18 cellular contexts compared by ENCODE assay signal in the genomic region with DNA sequence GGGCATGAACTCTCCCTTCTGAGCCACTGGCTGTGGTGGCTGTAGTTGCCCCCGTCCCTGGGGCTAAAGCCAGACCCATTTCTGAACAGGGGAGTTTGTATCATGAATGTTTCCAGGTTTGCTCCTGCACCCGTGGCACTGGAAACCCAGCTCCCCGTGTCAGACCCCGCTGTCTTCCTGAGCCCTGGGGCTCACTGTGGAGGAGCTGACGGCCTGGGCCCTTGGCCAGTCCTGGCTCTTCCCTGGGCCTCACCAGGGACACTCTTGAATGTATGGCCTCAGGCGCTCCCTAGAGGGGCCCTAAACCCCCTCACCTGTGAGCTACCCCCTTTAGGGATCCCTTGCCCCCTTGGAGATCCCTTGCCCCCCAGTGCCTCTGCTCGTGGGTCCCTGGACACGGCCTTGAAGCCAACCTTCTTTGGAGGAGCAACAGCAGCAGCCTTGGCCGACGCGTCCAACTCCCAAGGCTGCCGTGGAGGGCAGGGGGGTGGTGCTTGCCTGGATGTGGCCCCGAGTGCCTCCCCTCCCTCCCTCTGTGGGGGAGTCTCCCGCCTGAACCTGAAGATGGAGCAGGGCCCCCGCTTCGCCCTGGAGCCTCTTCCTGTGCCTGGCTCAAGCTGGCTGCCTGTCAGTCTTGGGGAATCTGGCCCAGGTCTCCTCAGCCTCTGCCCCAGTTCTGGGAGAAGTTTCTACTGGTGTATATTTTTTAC. TPM values are rescaled to one million over a fixed set of nuclear protein-coding genes. Genes with fewer than 3 reads are reported as not detected.
DNase-seq lines count a peak whose midpoint lies in the region; ATAC-seq, FAIRE-seq and TF ChIP-seq lines count a peak whose summit lies in the region.
"Had no signal": no experiment of that assay in that cellular context is flagged by ENCODE, and none has a peak within 500 bp of the region (broad histone marks: within the 10 kb centered on the region; RNA-seq: fewer than 3 reads in every experiment).

No MANE protein-coding gene starts in this region.

- TF ChIP-seq CTCF in HepG2 (CRISPR knock-in tag; IDR thresholded peaks at IDR 0.05) (no peak), right lobe of liver (IDR thresholded peaks at IDR 0.05) (no peak), fibroblast of pulmonary artery (IDR thresholded peaks at IDR 0.05; ENCODE audit: low read length, missing control alignments) (no peak)

- no peak overlapping the region for H3K4me3 ChIP-seq in HepG2 (replicated peaks in 1 of 3; ENCODE audit: insufficient read depth in 1 of 3, low read depth in 2 of 3, low read length in 3 of 3)
- no peak overlapping the region for H3K4me3 ChIP-seq in right lobe of liver
- H3K4me3 ChIP-seq in fibroblast of pulmonary artery (replicated peaks; ENCODE audit: low read depth, low read length): no peak overlapping the region
- no peak overlapping the region for H3K4me3 ChIP-seq in rectal smooth muscle tissue (ENCODE audit: low read length)
- H3K4me3 ChIP-seq: prostate gland had no signal

- H3K27ac ChIP-seq in HepG2 (ENCODE audit: extremely low read length, insufficient read depth, low read length): no peak overlapping the region
- no peak overlapping the region for H3K27ac ChIP-seq in right lobe of liver
- H3K27ac ChIP-seq in rectal smooth muscle tissue (ENCODE audit: low read depth, low read length): peak overlapping the region; percentile 47
- H3K27ac ChIP-seq: prostate gland had no signal

- H2AFZ ChIP-seq in HepG2 (ENCODE audit: low read length): no peak overlapping the region

- H3K9ac ChIP-seq in HepG2 (ENCODE audit: insufficient read depth, low read depth, low read length): no peak overlapping the region
- no peak overlapping the region for H3K9ac ChIP-seq in rectal smooth muscle tissue (ENCODE audit: low read length)

- no peaks in the 10 kb centered on the region for H3K27me3 Mint-ChIP-seq in T-helper 17 cell
- H3K27me3 Mint-ChIP-seq: activated naive CD8-positive, alpha-beta T cell treated with anti-CD3 and anti-CD28 coated beads, Interleukin-2, amount 50 U/mL, for 24 hours; IgD-negative memory B cell; T-cell had no signal

- H3K4me1 ChIP-seq in HepG2 (ENCODE audit: insufficient read depth, low read length) (peaks cover 3% of the 10 kb centered on the region), right lobe of liver (peaks cover 0 to 10% (median 4%) of the 10 kb centered on the region in 4 donors), rectal smooth muscle tissue (ENCODE audit: control insufficient read depth, insufficient read depth, low read length) (peaks cover 5% of the 10 kb centered on the region)
- H3K4me1 ChIP-seq: prostate gland had no signal

- H3K36me3 Mint-ChIP-seq in T-helper 17 cell (ENCODE audit: low read depth): no peaks in the 10 kb centered on the region

- 89% methylated on average over 13 of the region's 16 CpGs for WGBS in HepG2 (ENCODE audit: low lambda C conversion rate)
- 73% methylated on average over 6 of the region's 16 CpGs for WGBS in right lobe of liver (ENCODE audit: insufficient coverage, low coverage, low lambda C conversion rate, missing lambda C conversion rate)

- no peak for DNase-seq in HepG2 (ENCODE audit: low spot score)
- no peak for DNase-seq in right lobe of liver
- peak; percentile 20 for DNase-seq in fibroblast of pulmonary artery (ENCODE audit: low read depth)
- DNase-seq in T-helper 17 cell: no peak
- DNase-seq in stimulated activated naive CD4-positive, alpha-beta T cell treated with Interleukin-2 at 50 U/mL for 16 hours (lab: John Stamatoyannopoulos, UW): no peak
- no peak for DNase-seq in GM12891 (ENCODE audit: insufficient read length, low spot score)
- no peak for DNase-seq in HTR-8/SVneo (ENCODE audit: insufficient read length, low spot score)
- DNase-seq: activated CD8-positive, alpha-beta memory T cell treated with anti-CD3 and anti-CD28 coated beads, Interleukin-2, amount 50 U/mL, for 4 hours; activated naive CD8-positive, alpha-beta T cell treated with anti-CD3 and anti-CD28 coated beads, Interleukin-2, amount 50 U/mL, for 24 hours; GF-D8; NCI-H1105 treated with DMSO at 0.1 percent for 48 hours; NCI-H446 treated with DMSO at 0.1 percent for 48 hours; OCI-M1; stimulated activated CD4-positive, alpha-beta T cell treated with anti-CD3 and anti-CD28 coated beads, Interleukin-4, amount 100 ng/mL, for 1 hour; T-cell had no signal

- CTCF ChIA-PET in HepG2 (lab: Yijun Ruan, JAX; ENCODE audit: low intra/inter-chr PET ratio, low total read pairs): no interaction called here

- no peaks in the 10 kb centered on the region for H3K79me2 ChIP-seq in HepG2 (ENCODE audit: insufficient read depth, low read length)

- TF ChIP-seq POLR2A in HepG2 (IDR thresholded peaks at IDR 0.05; ENCODE audit: insufficient read depth in 1 of 2, low read depth in 2 of 2, low read length in 2 of 2) (peak in 1 of 2 experiments; percentile 32; a peak in 1 of 4 replicates), right lobe of liver (IDR thresholded peaks at IDR 0.05) (no peak), GM12891 (IDR thresholded peaks at IDR 0.05; ENCODE audit: low read depth, low read length) (no peak)

- H3K9me3 ChIP-seq in HepG2 (ENCODE audit: low read length) (no peaks in the 10 kb centered on the region), right lobe of liver (no peaks in the 10 kb centered on the region), T-helper 17 cell (ENCODE audit: control insufficient read depth, low read length, poor library complexity, severe bottlenecking) (no peaks in the 10 kb centered on the region)
- H3K9me3 ChIP-seq: prostate gland had no signal

- FAIRE-seq in HepG2 (lab: Jason Lieb, UNC) (no peak), GM12891 (lab: Jason Lieb, UNC) (no peak), HTR-8/SVneo (lab: Jason Lieb, UNC) (no peak)

- no peaks in the 10 kb centered on the region for H3K27me3 ChIP-seq in HepG2 (ENCODE audit: control insufficient read depth in 1 of 2, insufficient read depth in 2 of 2, low read length in 2 of 2)
- no peaks in the 10 kb centered on the region for H3K27me3 ChIP-seq in right lobe of liver
- no peaks in the 10 kb centered on the region for H3K27me3 ChIP-seq in rectal smooth muscle tissue (ENCODE audit: control insufficient read depth, insufficient read depth, low read length)

- H3K4me3 Mint-ChIP-seq in T-helper 17 cell: no peak overlapping the region
- H3K4me3 Mint-ChIP-seq: activated naive CD8-positive, alpha-beta T cell treated with anti-CD3 and anti-CD28 coated beads, Interleukin-2, amount 50 U/mL, for 24 hours; IgD-negative memory B cell; T-cell had no signal

- BruUV-seq in HepG2 (replicated peaks; lab: Mats Ljungman, UMichigan): TSS peak; percentile 52

- in situ Hi-C loops in HepG2 (cut with HindIII; ENCODE audit: extremely low pct_ligation_motif_present, low pct_unique_long_range_greater_than_20kb): no loop called here

- no peak overlapping the region for H3K4me2 ChIP-seq in HepG2 (ENCODE audit: low read depth, low read length)

- H3K27ac Mint-ChIP-seq in T-helper 17 cell: no peak overlapping the region
- H3K27ac Mint-ChIP-seq: activated naive CD8-positive, alpha-beta T cell treated with anti-CD3 and anti-CD28 coated beads, Interleukin-2, amount 50 U/mL, for 24 hours; IgD-negative memory B cell; T-cell had no signal

- H3K36me3 ChIP-seq in HepG2 (replicated peaks in 1 of 2; ENCODE audit: control insufficient read depth in 1 of 2, insufficient read depth in 2 of 2, low read length in 2 of 2) (peaks cover 34 to 46% of the 10 kb centered on the region in 2 experiments; a peak in 4 of 5 replicates), right lobe of liver (peaks cover 0 to 18% (median 5%) of the 10 kb centered on the region in 4 donors), rectal smooth muscle tissue (ENCODE audit: control insufficient read depth, insufficient read depth, low read length) (peaks cover 40% of the 10 kb centered on the region)

- POLR2A ChIA-PET in HepG2 (lab: Yijun Ruan, JAX): interaction anchor here (1.0 kb wide), 1 partner anchor 40 kb away, joined by 3 read pairs; no protein-coding TSS in a partner anchor

- TF ChIP-seq RAD21 in HepG2 (CRISPR knock-in tag; IDR thresholded peaks at IDR 0.05): no peak

- ATAC-seq in HepG2: no peak
- no peak for ATAC-seq in right lobe of liver
- no peak for ATAC-seq in T-helper 17 cell
- ATAC-seq: activated naive CD8-positive, alpha-beta T cell treated with anti-CD3 and anti-CD28 coated beads, Interleukin-2, amount 50 U/mL, for 24 hours; T-cell had no signal

- no peaks in the 10 kb centered on the region for H4K20me1 ChIP-seq in HepG2 (ENCODE audit: insufficient read depth, low read length)

- intact Hi-C loops in HepG2 (cut with micrococcal nuclease; ENCODE audit: unreplicated experiment) (no loop called here), right lobe of liver (cut with DNase I) (loop anchor here in 1 of 2 donors (10.0 kb wide), 1 partner anchor 65 kb away; no protein-coding TSS in a partner anchor)

- no peak for TF ChIP-seq EP300 in HepG2 (IDR thresholded peaks at IDR 0.05; ENCODE audit: low read depth in 2 of 2, low read length in 2 of 2)
- no peak for TF ChIP-seq EP300 in HepG2 (CRISPR knock-in tag; IDR thresholded peaks at IDR 0.05; ENCODE audit: borderline replicate concordance)

- H3K4me1 Mint-ChIP-seq in T-helper 17 cell: no peaks in the 10 kb centered on the region
- H3K4me1 Mint-ChIP-seq: activated naive CD8-positive, alpha-beta T cell treated with anti-CD3 and anti-CD28 coated beads, Interleukin-2, amount 50 U/mL, for 24 hours; IgD-negative memory B cell had no signal

RNA-seq across cellular contexts. Expression of a gene that starts 15.9 kb away (rescaled TPM):
- 5.2 and 10.6 TPM in 2 replicates for total RNA-seq in HepG2 (2016; rRNA removed; fragmentation: Illumina TruSeq; extraction: Trizol)
- total RNA-seq in HepG2 (2016; cell fraction: cytosol; rRNA removed; fragmentation: Illumina TruSeq; extraction: Trizol; ENCODE audit: low read depth): 1.5 and 1.8 TPM in 2 replicates
- 4.9 and 7.5 TPM in 2 replicates for total RNA-seq in HepG2 (2016; cell fraction: insoluble cytoplasmic fraction; rRNA removed; fragmentation: Illumina TruSeq; extraction: Trizol)
- total RNA-seq in HepG2 (2016; cell fraction: membrane; rRNA removed; fragmentation: Illumina TruSeq; extraction: Trizol): 3.4 and 4.1 TPM in 2 replicates
- total RNA-seq in HepG2 (2016; cell fraction: nucleus; rRNA removed; fragmentation: Illumina TruSeq; extraction: Trizol): 6.8 and 8.0 TPM in 2 replicates
- 6.8 and 7.8 TPM in 2 replicates for polyA plus RNA-seq in HepG2 (2011; rRNA removed)
- 1.9 and 2.2 TPM in 2 replicates for polyA plus RNA-seq in HepG2 (2011; cell fraction: cytosol; rRNA removed)
- 23.6 and 26.5 TPM in 2 replicates for polyA plus RNA-seq in HepG2 (2011; cell fraction: nucleus; rRNA removed)
- polyA plus RNA-seq in HepG2 (2012): 6.2 and 9.6 TPM in 2 replicates
- polyA plus RNA-seq in HepG2 (2016; cell fraction: cytosol; fragmentation: Illumina TruSeq; extraction: Trizol; ENCODE audit: low read depth): 0.61 and 0.68 TPM in 2 replicates
- 4.4 and 7.0 TPM in 2 replicates for polyA plus RNA-seq in HepG2 (2016; cell fraction: insoluble cytoplasmic fraction; fragmentation: Illumina TruSeq; extraction: Trizol; ENCODE audit: low read depth)
- polyA plus RNA-seq in HepG2 (2016; cell fraction: membrane; fragmentation: Illumina TruSeq; extraction: Trizol; ENCODE audit: low read depth): 1.6 and 1.8 TPM in 2 replicates
- 16.3 and 16.6 TPM in 2 replicates for polyA plus RNA-seq in HepG2 (2016; cell fraction: nucleus; fragmentation: Illumina TruSeq; extraction: Trizol; ENCODE audit: insufficient read depth, low read depth)
- polyA minus RNA-seq in HepG2 (2011; rRNA and poly(A)+ RNA removed; ENCODE audit: low replicate concordance): 11.8 and 14.9 TPM in 2 replicates
- polyA minus RNA-seq in HepG2 (2011; cell fraction: cytosol; rRNA and poly(A)+ RNA removed): 4.9 and 5.0 TPM in 2 replicates
- 17.0 and 20.4 TPM in 2 replicates for polyA minus RNA-seq in HepG2 (2011; cell fraction: nucleus; rRNA and poly(A)+ RNA removed)
- total RNA-seq in right lobe of liver: 10 to 100 TPM in 4 of 6 experiments, 1 to 10 TPM in 2; 9.0 to 26.0 (median 12.0) TPM
- total RNA-seq in T-helper 17 cell: under 1 TPM; 0.08 to 0.40 TPM
- polyA plus RNA-seq in GM12891 (2012; ENCODE audit: low read depth, missing spikeins): 0.04 TPM
- polyA plus RNA-seq: IgD-negative memory B cell had no signal

RNA-seq across cellular contexts. Expression of a gene that starts 16.9 kb away (rescaled TPM):
- 43.6 and 62.9 TPM in 2 replicates for total RNA-seq in HepG2 (2016; rRNA removed; fragmentation: Illumina TruSeq; extraction: Trizol)
- 20.6 and 23.0 TPM in 2 replicates for total RNA-seq in HepG2 (2016; cell fraction: cytosol; rRNA removed; fragmentation: Illumina TruSeq; extraction: Trizol; ENCODE audit: low read depth)
- 44.0 and 64.1 TPM in 2 replicates for total RNA-seq in HepG2 (2016; cell fraction: insoluble cytoplasmic fraction; rRNA removed; fragmentation: Illumina TruSeq; extraction: Trizol)
- total RNA-seq in HepG2 (2016; cell fraction: membrane; rRNA removed; fragmentation: Illumina TruSeq; extraction: Trizol): 44.5 and 45.0 TPM in 2 replicates
- 39.9 and 48.4 TPM in 2 replicates for total RNA-seq in HepG2 (2016; cell fraction: nucleus; rRNA removed; fragmentation: Illumina TruSeq; extraction: Trizol)
- 63.3 and 64.4 TPM in 2 replicates for polyA plus RNA-seq in HepG2 (2011; rRNA removed)
- polyA plus RNA-seq in HepG2 (2011; cell fraction: cytosol; rRNA removed): 36.2 and 47.1 TPM in 2 replicates
- 87.7 and 89.1 TPM in 2 replicates for polyA plus RNA-seq in HepG2 (2011; cell fraction: nucleus; rRNA removed)
- polyA plus RNA-seq in HepG2 (2012): 22.1 and 34.4 TPM in 2 replicates
- 20.4 and 20.5 TPM in 2 replicates for polyA plus RNA-seq in HepG2 (2016; cell fraction: cytosol; fragmentation: Illumina TruSeq; extraction: Trizol; ENCODE audit: low read depth)
- polyA plus RNA-seq in HepG2 (2016; cell fraction: insoluble cytoplasmic fraction; fragmentation: Illumina TruSeq; extraction: Trizol; ENCODE audit: low read depth): 37.7 and 50.5 TPM in 2 replicates
- 30.9 and 35.9 TPM in 2 replicates for polyA plus RNA-seq in HepG2 (2016; cell fraction: membrane; fragmentation: Illumina TruSeq; extraction: Trizol; ENCODE audit: low read depth)
- polyA plus RNA-seq in HepG2 (2016; cell fraction: nucleus; fragmentation: Illumina TruSeq; extraction: Trizol; ENCODE audit: insufficient read depth, low read depth): 108 and 110 TPM in 2 replicates
- polyA minus RNA-seq in HepG2 (2011; rRNA and poly(A)+ RNA removed; ENCODE audit: low replicate concordance): 56.0 and 95.0 TPM in 2 replicates
- 11.3 and 14.0 TPM in 2 replicates for polyA minus RNA-seq in HepG2 (2011; cell fraction: cytosol; rRNA and poly(A)+ RNA removed)
- 13.9 and 15.5 TPM in 2 replicates for polyA minus RNA-seq in HepG2 (2011; cell fraction: nucleus; rRNA and poly(A)+ RNA removed)
- total RNA-seq in right lobe of liver: 10 to 100 TPM in 4 of 6 experiments, 1 to 10 TPM in 2; 8.5 to 13.6 (median 10.2) TPM
- 10 to 100 TPM; 49.7 to 56.5 TPM for total RNA-seq in T-helper 17 cell
- polyA plus RNA-seq in GM12891 (2012; ENCODE audit: low read depth, missing spikeins): 18.0 TPM

RNA-seq across cellular contexts. Expression of a gene that starts 26.0 kb away (rescaled TPM):
- total RNA-seq in HepG2 (2016; rRNA removed; fragmentation: Illumina TruSeq; extraction: Trizol) (53.9 and 86.7 TPM in 2 replicates), right lobe of liver (10 to 100 TPM; 32.8 to 71.4 (median 44.6) TPM), T-helper 17 cell (10 to 100 TPM; 39.3 to 41.9 TPM)
- 27.2 and 32.8 TPM in 2 replicates for total RNA-seq in HepG2 (2016; cell fraction: cytosol; rRNA removed; fragmentation: Illumina TruSeq; extraction: Trizol; ENCODE audit: low read depth)
- 51.9 and 87.2 TPM in 2 replicates for total RNA-seq in HepG2 (2016; cell fraction: insoluble cytoplasmic fraction; rRNA removed; fragmentation: Illumina TruSeq; extraction: Trizol)
- total RNA-seq in HepG2 (2016; cell fraction: membrane; rRNA removed; fragmentation: Illumina TruSeq; extraction: Trizol): 45.8 and 50.7 TPM in 2 replicates
- total RNA-seq in HepG2 (2016; cell fraction: nucleus; rRNA removed; fragmentation: Illumina TruSeq; extraction: Trizol): 72.1 and 85.8 TPM in 2 replicates
- 83.0 and 109 TPM in 2 replicates for polyA plus RNA-seq in HepG2 (2011; rRNA removed)
- 40.2 and 67.1 TPM in 2 replicates for polyA plus RNA-seq in HepG2 (2011; cell fraction: cytosol; rRNA removed)
- 384 and 448 TPM in 2 replicates for polyA plus RNA-seq in HepG2 (2011; cell fraction: nucleus; rRNA removed)
- 33.3 and 59.5 TPM in 2 replicates for polyA plus RNA-seq in HepG2 (2012)
- 23.2 and 28.1 TPM in 2 replicates for polyA plus RNA-seq in HepG2 (2016; cell fraction: cytosol; fragmentation: Illumina TruSeq; extraction: Trizol; ENCODE audit: low read depth)
- 41.6 and 52.9 TPM in 2 replicates for polyA plus RNA-seq in HepG2 (2016; cell fraction: insoluble cytoplasmic fraction; fragmentation: Illumina TruSeq; extraction: Trizol; ENCODE audit: low read depth)
- 32.5 and 33.0 TPM in 2 replicates for polyA plus RNA-seq in HepG2 (2016; cell fraction: membrane; fragmentation: Illumina TruSeq; extraction: Trizol; ENCODE audit: low read depth)
- 204 and 230 TPM in 2 replicates for polyA plus RNA-seq in HepG2 (2016; cell fraction: nucleus; fragmentation: Illumina TruSeq; extraction: Trizol; ENCODE audit: insufficient read depth, low read depth)
- polyA minus RNA-seq in HepG2 (2011; rRNA and poly(A)+ RNA removed; ENCODE audit: low replicate concordance): 30.9 and 126 TPM in 2 replicates
- 30.6 and 31.7 TPM in 2 replicates for polyA minus RNA-seq in HepG2 (2011; cell fraction: cytosol; rRNA and poly(A)+ RNA removed)
- polyA minus RNA-seq in HepG2 (2011; cell fraction: nucleus; rRNA and poly(A)+ RNA removed): 79.4 and 86.0 TPM in 2 replicates
- polyA plus RNA-seq in GM12891 (2012; ENCODE audit: low read depth, missing spikeins): 5.2 TPM

RNA-seq across cellular contexts. Expression of a gene that starts 43.0 kb away (rescaled TPM):
- total RNA-seq in HepG2 (2016; rRNA removed; fragmentation: Illumina TruSeq; extraction: Trizol): 20.8 and 32.6 TPM in 2 replicates
- total RNA-seq in HepG2 (2016; cell fraction: cytosol; rRNA removed; fragmentation: Illumina TruSeq; extraction: Trizol; ENCODE audit: low read depth): 26.4 and 26.9 TPM in 2 replicates
- 17.2 and 32.1 TPM in 2 replicates for total RNA-seq in HepG2 (2016; cell fraction: insoluble cytoplasmic fraction; rRNA removed; fragmentation: Illumina TruSeq; extraction: Trizol)
- 23.6 and 28.5 TPM in 2 replicates for total RNA-seq in HepG2 (2016; cell fraction: membrane; rRNA removed; fragmentation: Illumina TruSeq; extraction: Trizol)
- total RNA-seq in HepG2 (2016; cell fraction: nucleus; rRNA removed; fragmentation: Illumina TruSeq; extraction: Trizol): 32.2 and 37.2 TPM in 2 replicates
- polyA plus RNA-seq in HepG2 (2011; rRNA removed): 134 and 150 TPM in 2 replicates
- 37.1 and 46.4 TPM in 2 replicates for polyA plus RNA-seq in HepG2 (2011; cell fraction: cytosol; rRNA removed)
- 1,312 and 1,888 TPM in 2 replicates for polyA plus RNA-seq in HepG2 (2011; cell fraction: nucleus; rRNA removed)
- 125 and 137 TPM in 2 replicates for polyA plus RNA-seq in HepG2 (2012)
- polyA plus RNA-seq in HepG2 (2016; cell fraction: cytosol; fragmentation: Illumina TruSeq; extraction: Trizol; ENCODE audit: low read depth): 5.0 and 5.4 TPM in 2 replicates
- 15.7 and 19.0 TPM in 2 replicates for polyA plus RNA-seq in HepG2 (2016; cell fraction: insoluble cytoplasmic fraction; fragmentation: Illumina TruSeq; extraction: Trizol; ENCODE audit: low read depth)
- 16.7 and 22.4 TPM in 2 replicates for polyA plus RNA-seq in HepG2 (2016; cell fraction: membrane; fragmentation: Illumina TruSeq; extraction: Trizol; ENCODE audit: low read depth)
- polyA plus RNA-seq in HepG2 (2016; cell fraction: nucleus; fragmentation: Illumina TruSeq; extraction: Trizol; ENCODE audit: insufficient read depth, low read depth): 121 and 131 TPM in 2 replicates
- 36.2 and 133 TPM in 2 replicates for polyA minus RNA-seq in HepG2 (2011; rRNA and poly(A)+ RNA removed; ENCODE audit: low replicate concordance)
- polyA minus RNA-seq in HepG2 (2011; cell fraction: cytosol; rRNA and poly(A)+ RNA removed): 52.6 and 54.1 TPM in 2 replicates
- 148 and 161 TPM in 2 replicates for polyA minus RNA-seq in HepG2 (2011; cell fraction: nucleus; rRNA and poly(A)+ RNA removed)
- 10 to 100 TPM; 24.2 to 47.1 (median 29.6) TPM for total RNA-seq in right lobe of liver
- 10 to 100 TPM; 70.1 to 70.2 TPM for total RNA-seq in T-helper 17 cell
- polyA plus RNA-seq in GM12891 (2012; ENCODE audit: low read depth, missing spikeins): 28.4 TPM
